ENCODE assay signal across 15 cellular contexts in the genomic region with DNA sequence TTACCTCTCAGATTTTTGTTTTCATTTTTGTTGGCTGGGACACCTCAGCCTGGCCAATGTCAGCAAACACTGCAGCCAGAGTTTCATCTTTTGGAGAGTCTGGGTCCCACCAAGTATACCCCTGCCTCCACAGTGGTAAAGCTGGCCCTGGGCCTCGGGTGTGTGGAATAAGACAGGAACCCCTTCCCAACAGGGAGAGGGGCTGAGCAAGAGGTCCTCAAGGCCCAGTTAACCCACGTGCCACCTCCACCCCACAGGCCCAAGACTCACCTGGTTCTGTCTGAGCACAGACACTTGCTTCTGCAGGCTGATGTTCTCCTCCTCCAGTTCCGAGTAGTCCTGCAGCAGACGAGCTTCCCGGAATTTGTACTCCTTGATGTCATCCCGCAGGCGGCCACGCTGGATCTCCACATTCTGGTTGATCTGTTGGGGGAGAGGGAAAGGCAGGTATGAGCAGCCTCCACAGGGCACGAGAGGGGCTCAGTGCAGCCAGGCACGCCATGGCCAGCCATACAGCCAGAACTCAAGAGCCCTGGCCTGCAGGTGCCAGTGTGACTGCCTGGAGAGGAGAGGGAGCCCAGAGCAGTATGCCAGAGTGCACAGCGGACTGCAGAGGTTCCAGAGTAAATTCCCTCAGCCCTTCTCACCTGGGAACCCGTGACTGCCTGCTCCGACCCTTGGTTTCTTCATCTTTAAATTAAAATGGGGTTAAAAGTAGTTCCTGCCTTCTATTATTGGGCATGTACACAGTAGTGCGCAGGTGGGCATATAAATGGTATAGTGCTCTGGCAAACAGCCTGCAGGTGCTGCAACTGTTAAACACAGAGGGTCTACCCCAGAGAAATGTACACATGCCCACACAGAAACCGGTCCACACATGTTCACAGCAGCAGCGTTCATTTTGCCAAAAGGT. TPM values are rescaled to one million over a fixed set of nuclear protein-coding genes. Genes with fewer than 3 reads are reported as not detected.
DNase-seq lines count a peak whose midpoint lies in the region; ATAC-seq, FAIRE-seq and TF ChIP-seq lines count a peak whose summit lies in the region.
"Had no signal": no experiment of that assay in that cellular context is flagged by ENCODE, and none has a peak within 500 bp of the region (broad histone marks: within the 10 kb centered on the region; RNA-seq: fewer than 3 reads in every experiment).

No MANE protein-coding gene starts in this region.

- H3K27me3 Mint-ChIP-seq in activated CD8-positive, alpha-beta memory T cell treated with anti-CD3 and anti-CD28 coated beads, Interleukin-2, amount 10 ng/mL, durations not matched to agents 7 days and 5 days, result no peaks in the 10 kb centered on the region
- no peaks in the 10 kb centered on the region for H3K27me3 Mint-ChIP-seq in activated B cell treated with CpG ODN at 0.5 μM for 24 hours
- H3K27me3 Mint-ChIP-seq in type B pancreatic cell, result no peaks in the 10 kb centered on the region
- H3K27me3 Mint-ChIP-seq: naive thymus-derived CD4-positive, alpha-beta T cell had no signal

- POLR2A ChIA-PET in activated B cell treated with CpG ODN at 0.5 μM for 24 hours (lab: Charles Lee), result no interaction called here

- CTCF ChIA-PET in activated CD8-positive, alpha-beta memory T cell treated with anti-CD3 and anti-CD28 coated beads, Interleukin-2, amount 10 ng/mL, durations not matched to agents 7 days and 5 days (lab: Charles Lee), result no interaction called here
- CTCF ChIA-PET in activated B cell treated with CpG ODN at 0.5 μM for 24 hours (lab: Charles Lee), result no interaction called here

- no peak for TF ChIP-seq POLR2A in lower leg skin (IDR thresholded peaks at IDR 0.05)

- H3K36me3 Mint-ChIP-seq in activated CD8-positive, alpha-beta memory T cell treated with anti-CD3 and anti-CD28 coated beads, Interleukin-2, amount 10 ng/mL, durations not matched to agents 7 days and 5 days, result peaks cover 21% of the 10 kb centered on the region
- H3K36me3 Mint-ChIP-seq in activated B cell treated with CpG ODN at 0.5 μM for 24 hours (ENCODE audit: low read depth) (peaks cover 81% of the 10 kb centered on the region), type B pancreatic cell (peaks cover 20% of the 10 kb centered on the region)

- FAIRE-seq in urothelium cell line (lab: Jason Lieb, UNC), result no peak
- FAIRE-seq: HepG2 had no signal

- H3K4me1 Mint-ChIP-seq in activated CD8-positive, alpha-beta memory T cell treated with anti-CD3 and anti-CD28 coated beads, Interleukin-2, amount 10 ng/mL, durations not matched to agents 7 days and 5 days, result peaks cover 10% of the 10 kb centered on the region
- peaks cover 82% of the 10 kb centered on the region for H3K4me1 Mint-ChIP-seq in activated B cell treated with CpG ODN at 0.5 μM for 24 hours
- peaks cover 17% of the 10 kb centered on the region for H3K4me1 Mint-ChIP-seq in type B pancreatic cell (ENCODE audit: unreplicated experiment)

- H3K4me3 Mint-ChIP-seq in activated CD8-positive, alpha-beta memory T cell treated with anti-CD3 and anti-CD28 coated beads, Interleukin-2, amount 10 ng/mL, durations not matched to agents 7 days and 5 days, result no peak overlapping the region
- H3K4me3 Mint-ChIP-seq in activated B cell treated with CpG ODN at 0.5 μM for 24 hours (no peak overlapping the region), type B pancreatic cell (peak overlapping the region; percentile 71)
- H3K4me3 Mint-ChIP-seq: activated naive CD4-positive, alpha-beta T cell treated with anti-CD3 and anti-CD28 coated beads for 36 hours; naive thymus-derived CD4-positive, alpha-beta T cell had no signal

- intact Hi-C loops in activated B cell treated with CpG ODN at 0.5 μM for 24 hours (cut with micrococcal nuclease), result no loop called here
- intact Hi-C loops in lower leg skin (cut with DNase I; ENCODE audit: low total_unique reads), result no loop called here

- no peak for ATAC-seq in activated CD8-positive, alpha-beta memory T cell treated with anti-CD3 and anti-CD28 coated beads, Interleukin-2, amount 10 ng/mL, durations not matched to agents 7 days and 5 days
- ATAC-seq in activated B cell treated with CpG ODN at 0.5 μM for 24 hours (ENCODE audit: low read depth), result no peak
- no peak for ATAC-seq in GM19463 (IDR thresholded peaks at IDR 0.05; ENCODE audit: unreplicated experiment)
- ATAC-seq: HepG2; naive thymus-derived CD4-positive, alpha-beta T cell; sciatic nerve had no signal

- DNase-seq in activated CD8-positive, alpha-beta memory T cell treated with anti-CD3 and anti-CD28 coated beads, Interleukin-2, amount 10 ng/mL, durations not matched to agents 7 days and 5 days, result peak; percentile 25
- no peak for DNase-seq in activated CD8-positive, alpha-beta memory T cell treated with anti-CD3 and anti-CD28 coated beads, Interleukin-2, amount 50 U/mL, for 4 hours
- DNase-seq in activated B cell treated with CpG ODN at 0.5 μM for 24 hours, result no peak
- peak; percentile 13 to 52 for DNase-seq in lower leg skin (ENCODE audit: low spot score in 2 of 2)
- peak; percentile 53 for DNase-seq in type B pancreatic cell (ENCODE audit: extremely low spot score, unreplicated experiment)
- DNase-seq in Kasumi-1 (lab: John Stamatoyannopoulos, UW), result no peak
- DNase-seq in urothelium cell line (ENCODE audit: low spot score), result no peak
- DNase-seq: activated naive CD4-positive, alpha-beta T cell treated with anti-CD3 and anti-CD28 coated beads for 36 hours; naive thymus-derived CD4-positive, alpha-beta T cell; NCI-H1417 treated with DMSO at 0.1 percent for 48 hours; stimulated activated naive CD4-positive, alpha-beta T cell treated with Interleukin-2 at 50 U/mL for 16 hours had no signal

- 61 to 64% methylated on average over 13 to 16 of the region's 16 CpGs for WGBS in lower leg skin, 2 donors

- no peaks in the 10 kb centered on the region for H3K9me3 Mint-ChIP-seq in activated CD8-positive, alpha-beta memory T cell treated with anti-CD3 and anti-CD28 coated beads, Interleukin-2, amount 10 ng/mL, durations not matched to agents 7 days and 5 days (ENCODE audit: low read depth)
- no peaks in the 10 kb centered on the region for H3K9me3 Mint-ChIP-seq in activated B cell treated with CpG ODN at 0.5 μM for 24 hours
- no peaks in the 10 kb centered on the region for H3K9me3 Mint-ChIP-seq in type B pancreatic cell
- H3K9me3 Mint-ChIP-seq: activated naive CD4-positive, alpha-beta T cell treated with anti-CD3 and anti-CD28 coated beads for 36 hours; naive thymus-derived CD4-positive, alpha-beta T cell had no signal

- H3K4me3 ChIP-seq in lower leg skin (ENCODE audit: low read depth, poor library complexity, severe bottlenecking), result no peak overlapping the region
- H3K4me3 ChIP-seq: breast epithelium had no signal

- TF ChIP-seq CTCF in activated B cell treated with CpG ODN at 0.5 μM for 24 hours (IDR thresholded peaks at IDR 0.05) (no peak), lower leg skin (IDR thresholded peaks at IDR 0.05) (no peak), type B pancreatic cell (conservative IDR thresholded peaks at IDR 0.05) (no peak)

- no peak overlapping the region for H3K27ac Mint-ChIP-seq in activated CD8-positive, alpha-beta memory T cell treated with anti-CD3 and anti-CD28 coated beads, Interleukin-2, amount 10 ng/mL, durations not matched to agents 7 days and 5 days
- H3K27ac Mint-ChIP-seq in activated B cell treated with CpG ODN at 0.5 μM for 24 hours (peak overlapping the region; percentile 75), type B pancreatic cell (peak overlapping the region; percentile 85)
- H3K27ac Mint-ChIP-seq: activated naive CD4-positive, alpha-beta T cell treated with anti-CD3 and anti-CD28 coated beads for 36 hours had no signal

RNA-seq across cellular contexts. Expression of gene BICD2, which starts 42.0 kb away (rescaled TPM):
- 10 to 100 TPM; 26.4 to 27.2 TPM for total RNA-seq in activated CD8-positive, alpha-beta memory T cell treated with anti-CD3 and anti-CD28 coated beads, Interleukin-2, amount 10 ng/mL, durations not matched to agents 7 days and 5 days
- total RNA-seq in activated B cell treated with CpG ODN at 0.5 μM for 24 hours (19.5 and 22.5 TPM in 2 replicates), lower leg skin (100 to 1,000 TPM; 177 to 182 (median 180) TPM), type B pancreatic cell (ENCODE audit: low replicate concordance) (26.8 and 28.6 TPM in 2 replicates)

RNA-seq across cellular contexts. Expression of gene IPPK, which starts 52.7 kb away (rescaled TPM):
- 10 to 100 TPM; 11.4 to 15.1 TPM for total RNA-seq in activated CD8-positive, alpha-beta memory T cell treated with anti-CD3 and anti-CD28 coated beads, Interleukin-2, amount 10 ng/mL, durations not matched to agents 7 days and 5 days
- total RNA-seq in activated B cell treated with CpG ODN at 0.5 μM for 24 hours, result 9.7 and 9.8 TPM in 2 replicates
- 10 to 100 TPM; 49.2 to 71.5 (median 54.4) TPM for total RNA-seq in lower leg skin
- total RNA-seq in type B pancreatic cell (ENCODE audit: low replicate concordance), result 8.1 and 11.6 TPM in 2 replicates

Comparison
In these comparisons a context has a peak if more than half of its experiments do, and no peak if none do; other contexts are left out.
1. DNase-seq: peak in activated CD8-positive, alpha-beta memory T cell treated with anti-CD3 and anti-CD28 coated beads, Interleukin-2, amount 10 ng/mL, durations not matched to agents 7 days and 5 days (single experiment), lower leg skin (2 of 2) and type B pancreatic cell (single experiment); none in activated CD8-positive, alpha-beta memory T cell treated with anti-CD3 and anti-CD28 coated beads, Interleukin-2, amount 50 U/mL, for 4 hours (single experiment), activated B cell treated with CpG ODN at 0.5 μM for 24 hours (single experiment), Kasumi-1 (0 of 2) and urothelium cell line (single experiment).